ENCODE assay signal across 9 cellular contexts in genomic region chr19:4768934-4769777, GRCh38. TPM values are rescaled to one million over a fixed set of nuclear protein-coding genes. Genes with fewer than 3 reads are reported as not detected.
DNase-seq lines count a peak whose midpoint lies in the region; ATAC-seq, FAIRE-seq and TF ChIP-seq lines count a peak whose summit lies in the region.
"Had no signal": no experiment of that assay in that cellular context is flagged by ENCODE, and none has a peak within 500 bp of the region (broad histone marks: within the 10 kb centered on the region; RNA-seq: fewer than 3 reads in every experiment).

No MANE protein-coding gene starts in this region.

- peaks cover 12% of the 10 kb centered on the region for H3K27me3 Mint-ChIP-seq in activated CD4-positive, alpha-beta memory T cell treated with anti-CD3 and anti-CD28 coated beads for 36 hours

- POLR2A ChIA-PET in A549 (lab: Yijun Ruan, JAX), result no interaction called here
- POLR2A ChIA-PET in activated CD4-positive, alpha-beta memory T cell treated with anti-CD3 and anti-CD28 coated beads for 36 hours (lab: Charles Lee), result interaction anchor here (0.6 kb wide), 1 partner anchor 911 kb away, joined by 5 read pairs; no protein-coding TSS in a partner anchor

- H3K27ac ChIP-seq in A549, result no peak overlapping the region
- H3K27ac ChIP-seq: C4-2B had no signal

- H3K4me3 ChIP-seq in A549, result no peak overlapping the region
- no peak overlapping the region for H3K4me3 ChIP-seq in HAP-1
- H3K4me3 ChIP-seq in lower leg skin (ENCODE audit: low read depth, poor library complexity, severe bottlenecking), result no peak overlapping the region

- in situ Hi-C loops in HAP-1 (cut with MboI; ENCODE audit: low sequenced_read_pairs), result no loop called here

- no peaks in the 10 kb centered on the region for H3K36me3 Mint-ChIP-seq in activated CD4-positive, alpha-beta memory T cell treated with anti-CD3 and anti-CD28 coated beads for 36 hours

- FAIRE-seq in A549 (lab: Jason Lieb, UNC), result no peak

- ATAC-seq in A549, result peak; percentile 79 to 82
- ATAC-seq in HG02981 (IDR thresholded peaks at IDR 0.05; ENCODE audit: unreplicated experiment), result no peak

- no peak for TF ChIP-seq CTCF in A549 (IDR thresholded peaks at IDR 0.05)
- TF ChIP-seq CTCF in lower leg skin (IDR thresholded peaks at IDR 0.05), result no peak

- H3K4me1 ChIP-seq in A549 (peaks cover 7% of the 10 kb centered on the region; the same call in 1 of the 3 replicates), HAP-1 (no peaks in the 10 kb centered on the region)

- no peaks in the 10 kb centered on the region for H3K9me3 Mint-ChIP-seq in activated CD4-positive, alpha-beta memory T cell treated with anti-CD3 and anti-CD28 coated beads for 36 hours

- TF ChIP-seq POLR2A in A549 (IDR thresholded peaks at IDR 0.05; ENCODE audit: low read length) (no peak), lower leg skin (IDR thresholded peaks at IDR 0.05) (no peak)

- H3K9me3 ChIP-seq in A549 (no peaks in the 10 kb centered on the region), HAP-1 (no peaks in the 10 kb centered on the region)

- no peak overlapping the region for H3K4me3 Mint-ChIP-seq in activated CD4-positive, alpha-beta memory T cell treated with anti-CD3 and anti-CD28 coated beads for 36 hours

- TF ChIP-seq RAD21 in A549 (conservative IDR thresholded peaks at IDR 0.05 in 1 of 2, IDR thresholded peaks at IDR 0.05 in 1 of 2), result no peak

- peaks cover 3% of the 10 kb centered on the region; the same call in 1 of the 2 replicates for H3K27me3 ChIP-seq in HAP-1 (ENCODE audit: low read depth)

- DNase-seq in A549 (ENCODE audit: low read depth in 1 of 2, low spot score in 1 of 2) (peak; percentile 63 to 76), HAP-1 (ENCODE audit: low spot score in 2 of 2) (peak; percentile 84 to 95), NCI-H446 treated with DMSO at 0.1 percent for 48 hours (lab: John Stamatoyannopoulos, UW) (peak; percentile 83), ecto neural progenitor cell (ENCODE audit: low spot score) (peak; percentile 95), lower leg skin (ENCODE audit: low spot score in 2 of 2) (peak; percentile 75 to 95)
- DNase-seq in activated CD4-positive, alpha-beta memory T cell treated with anti-CD3 and anti-CD28 coated beads for 36 hours, result peak; percentile 87
- DNase-seq in stimulated activated CD4-positive, alpha-beta T cell treated with anti-CD3 and anti-CD28 coated beads, TNF-alpha, amount 100 ng/mL, for 24 hours (ENCODE audit: low read depth in 3 of 3), result peak; percentile 60 to 74 (median 60)

- H3K4me2 ChIP-seq in A549, result no peak overlapping the region

- no peaks in the 10 kb centered on the region for H3K4me1 Mint-ChIP-seq in activated CD4-positive, alpha-beta memory T cell treated with anti-CD3 and anti-CD28 coated beads for 36 hours (ENCODE audit: low read depth)

- WGBS in A549 (ENCODE audit: missing lambda C conversion rate), result 5% methylated on average over 34 of the region's 37 CpGs
- WGBS in lower leg skin, 2 donors, result 9 to 10% methylated on average over 37 of the region's 37 CpGs

- intact Hi-C loops in activated CD4-positive, alpha-beta memory T cell treated with anti-CD3 and anti-CD28 coated beads for 36 hours (cut with micrococcal nuclease), result no loop called here
- intact Hi-C loops in lower leg skin (cut with DNase I; ENCODE audit: low total_unique reads), result no loop called here

- CTCF ChIA-PET in A549 (lab: Yijun Ruan, JAX), result interaction anchor here (0.9 to 1.5 kb wide), 3 partner anchors 22 to 36 kb away, joined by 3 to 4 read pairs (median 3); no protein-coding TSS in a partner anchor
- CTCF ChIA-PET in activated CD4-positive, alpha-beta memory T cell treated with anti-CD3 and anti-CD28 coated beads for 36 hours (lab: Charles Lee), result interaction anchor here (1.2 kb wide), 2 partner anchors 21 to 193 kb away, joined by 4 to 6 read pairs; no protein-coding TSS in a partner anchor

- TF ChIP-seq EP300 in A549 (IDR thresholded peaks at IDR 0.05), result no peak

- no peak overlapping the region for H3K27ac Mint-ChIP-seq in activated CD4-positive, alpha-beta memory T cell treated with anti-CD3 and anti-CD28 coated beads for 36 hours

- no peaks in the 10 kb centered on the region for H3K36me3 ChIP-seq in HAP-1 (replicated peaks)

TF ChIP-seq in A549, 52 proteins besides CTCF, POLR2A, EP300 and RAD21 (continues in another document):
- peak; percentile 96 for TF ChIP-seq HEYL (CRISPR knock-in tag; IDR thresholded peaks at IDR 0.05)
- TF ChIP-seq HOXB5 (CRISPR knock-in tag; IDR thresholded peaks at IDR 0.05), result peak; percentile 99
- TF ChIP-seq EHMT2 (IDR thresholded peaks at IDR 0.05; ENCODE audit: low read depth), result peak; percentile 99
- peak; percentile 92 for TF ChIP-seq HOXA7 (CRISPR knock-in tag; IDR thresholded peaks at IDR 0.05)
- TF ChIP-seq FOSB (CRISPR knock-in tag; IDR thresholded peaks at IDR 0.05), result peak; percentile 94
- TF ChIP-seq HDAC2 (IDR thresholded peaks at IDR 0.05), result 0 out of 2 replicates have a peak, but pooled peaks have one; percentile 24
- TF ChIP-seq ESRRA (IDR thresholded peaks at IDR 0.05; ENCODE audit: borderline replicate concordance, low read length), result no peak
- no peak for TF ChIP-seq PBX3 (IDR thresholded peaks at IDR 0.05)
- peak; percentile 96 for TF ChIP-seq ZNF302 (CRISPR knock-in tag; IDR thresholded peaks at IDR 0.05)
- TF ChIP-seq ATOH8 (CRISPR knock-in tag; IDR thresholded peaks at IDR 0.05; ENCODE audit: low read depth), result peak; percentile 99
- TF ChIP-seq NFE2L2 (conservative IDR thresholded peaks at IDR 0.05; ENCODE audit: low read length), result no peak
- 0 out of 2 replicates have a peak, but pooled peaks have one; percentile 42 for TF ChIP-seq MAX (IDR thresholded peaks at IDR 0.05)
- no peak for TF ChIP-seq ZFP36 (IDR thresholded peaks at IDR 0.05; ENCODE audit: borderline replicate concordance, partially characterized antibody)
- peak; percentile 99 for TF ChIP-seq ZSCAN20 (CRISPR knock-in tag; IDR thresholded peaks at IDR 0.05)
- TF ChIP-seq BCL3 (IDR thresholded peaks at IDR 0.05), result no peak
- TF ChIP-seq FOSL2 (IDR thresholded peaks at IDR 0.05), result no peak
- TF ChIP-seq FOSL2 (CRISPR knock-in tag; IDR thresholded peaks at IDR 0.05), result peak; percentile 44; the same call in 1 of the 2 replicates
- TF ChIP-seq TFCP2L1 (CRISPR knock-in tag; IDR thresholded peaks at IDR 0.05), result peak; percentile 92
- TF ChIP-seq RCOR1 (IDR thresholded peaks at IDR 0.05; ENCODE audit: low read depth, low read length), result peak; percentile 92; the same call in 1 of the 2 replicates
- peak; percentile 72; the same call in 1 of the 2 replicates for TF ChIP-seq NPAS2 (CRISPR knock-in tag; IDR thresholded peaks at IDR 0.05; ENCODE audit: borderline replicate concordance)
- TF ChIP-seq MAZ (IDR thresholded peaks at IDR 0.05; ENCODE audit: borderline replicate concordance, low read depth, low read length), result 0 out of 2 replicates have a peak, but pooled peaks have one; percentile 30

RNA-seq across cellular contexts. Expression of gene FEM1A, which starts 22.4 kb away (rescaled TPM):
- polyA plus RNA-seq in A549 (2011; rRNA removed), result 3.2 and 3.5 TPM in 2 replicates
- polyA plus RNA-seq in A549 (2012; cell fraction: cytosol; rRNA removed), result 2.9 and 4.1 TPM in 2 replicates
- polyA plus RNA-seq in A549 (2012; cell fraction: nucleus; rRNA removed), result 2.7 and 3.7 TPM in 2 replicates
- 4.0 to 4.1 TPM (median 4.0 TPM) in 3 replicates for polyA plus RNA-seq in A549 (2017; fragmentation: RNase III; extraction: RNeasy Plus Mini Kit Qiagen cat#74134 plus additional on column Dnase treatment)
- polyA minus RNA-seq in A549 (2011; rRNA and poly(A)+ RNA removed), result 7.4 and 8.9 TPM in 2 replicates
- 1 to 10 TPM; 9.2 to 9.3 TPM for total RNA-seq in activated CD4-positive, alpha-beta memory T cell treated with anti-CD3 and anti-CD28 coated beads for 36 hours
- 10 to 100 TPM; 46.4 to 55.3 (median 49.9) TPM for total RNA-seq in lower leg skin

RNA-seq across cellular contexts. Expression of gene DPP9, which starts 45.5 kb away (rescaled TPM):
- polyA plus RNA-seq in A549 (2011; rRNA removed), result 10.1 and 16.3 TPM in 2 replicates
- polyA plus RNA-seq in A549 (2012; cell fraction: cytosol; rRNA removed), result 25.3 and 40.1 TPM in 2 replicates
- 59.4 and 64.0 TPM in 2 replicates for polyA plus RNA-seq in A549 (2012; cell fraction: nucleus; rRNA removed)
- 52.8 to 65.9 TPM (median 53.5 TPM) in 3 replicates for polyA plus RNA-seq in A549 (2017; fragmentation: RNase III; extraction: RNeasy Plus Mini Kit Qiagen cat#74134 plus additional on column Dnase treatment)
- polyA minus RNA-seq in A549 (2011; rRNA and poly(A)+ RNA removed), result 19.5 and 23.4 TPM in 2 replicates
- 10 to 100 TPM; 54.8 to 57.5 TPM for total RNA-seq in activated CD4-positive, alpha-beta memory T cell treated with anti-CD3 and anti-CD28 coated beads for 36 hours
- 100 to 1,000 TPM in 1 of 4 donors, 10 to 100 TPM in 3; 76.7 to 125 (median 86.6) TPM for total RNA-seq in lower leg skin

Comparison
In these comparisons a context has a peak if more than half of its experiments do, and no peak if none do; other contexts are left out.
1. RNA of gene FEM1A, which starts 22.4 kb away (total RNA-seq): 46.4 to 55.3 TPM in lower leg skin; 9.2 to 9.3 TPM in activated CD4-positive, alpha-beta memory T cell treated with anti-CD3 and anti-CD28 coated beads for 36 hours; every median in the first group is over 4 times any median in the second.
2. Peak in every context shown above with its lines, with median percentiles within 50 percentile points of each other: DNase-seq.